Comparison of ENCODE assay signal across 1 cellular context in the genomic region with DNA sequence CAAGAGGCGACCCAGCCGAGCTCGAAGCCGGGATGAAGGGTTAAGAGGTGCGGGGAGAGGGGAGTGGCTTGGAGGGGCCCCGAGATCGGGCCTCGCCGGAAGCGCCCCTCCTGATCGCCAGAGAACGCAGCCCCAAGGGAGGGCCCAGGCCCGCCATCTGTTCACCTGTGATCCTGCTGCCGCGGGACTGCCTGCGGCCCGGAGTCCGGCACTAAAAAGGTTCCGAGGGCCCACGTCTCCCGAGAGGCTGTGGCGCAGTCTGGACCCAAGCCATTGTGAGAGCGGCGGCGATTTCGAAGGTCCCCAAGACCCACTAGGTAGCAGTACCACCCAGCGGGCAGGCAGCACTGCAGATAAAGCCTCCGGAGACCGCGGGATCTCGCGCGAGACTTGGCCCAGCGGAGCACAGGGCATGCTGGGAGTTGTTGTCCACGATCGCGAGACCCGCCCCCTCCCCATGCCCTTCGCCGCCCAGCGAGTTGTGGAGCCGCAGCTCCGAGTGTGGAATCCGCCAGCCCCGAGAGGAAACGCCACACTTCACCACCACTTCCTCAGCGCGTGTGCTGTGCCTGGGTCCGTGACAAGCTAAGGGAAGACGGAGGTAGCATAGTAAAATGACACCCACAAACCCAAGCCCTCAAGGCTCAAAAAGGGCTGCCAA.
TF ChIP-seq lines count a peak whose summit lies in the region.

A gene with protein sequence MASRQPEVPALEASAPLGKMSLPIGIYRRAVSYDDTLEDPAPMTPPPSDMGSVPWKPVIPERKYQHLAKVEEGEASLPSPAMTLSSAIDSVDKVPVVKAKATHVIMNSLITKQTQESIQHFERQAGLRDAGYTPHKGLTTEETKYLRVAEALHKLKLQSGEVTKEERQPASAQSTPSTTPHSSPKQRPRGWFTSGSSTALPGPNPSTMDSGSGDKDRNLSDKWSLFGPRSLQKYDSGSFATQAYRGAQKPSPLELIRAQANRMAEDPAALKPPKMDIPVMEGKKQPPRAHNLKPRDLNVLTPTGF (minus strand): TSS at position 328 of the 661 bp plus-strand sequence. CDS start 2,256 bp downstream, outside the sequence.

TF ChIP-seq in HCT116, 20 proteins besides CTCF, POLR2A, EP300 and RAD21 (continued from another document):
- TF ChIP-seq REST (IDR thresholded peaks at IDR 0.05; ENCODE audit: low read depth): no peak
- TF ChIP-seq EZH2 (IDR thresholded peaks at IDR 0.05): no peak
TF ChIP-seq in HCT116: peak in this region for 7.
